35 cellular contexts compared by ENCODE assay signal in the genomic region with DNA sequence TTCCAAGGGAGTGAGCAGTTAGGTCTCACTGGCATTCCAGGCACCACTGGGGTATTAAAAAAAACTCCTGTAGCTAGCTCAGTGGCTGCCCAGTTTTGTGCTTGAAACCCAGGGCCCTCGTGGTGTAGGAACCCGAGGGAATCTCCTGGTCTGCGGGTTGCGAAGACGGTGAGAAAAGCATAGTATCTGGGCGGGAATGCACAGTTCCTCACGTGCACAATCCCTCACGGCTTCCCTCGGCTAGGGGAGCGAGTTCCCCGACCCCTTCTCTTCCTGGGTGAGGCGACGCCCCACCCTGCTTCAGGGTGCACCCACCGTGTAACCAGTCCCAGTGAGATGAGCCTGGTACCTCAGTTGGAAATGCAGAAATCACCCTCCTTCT. TPM values are rescaled to one million over a fixed set of nuclear protein-coding genes. Genes with fewer than 3 reads are reported as not detected.
"Had no signal": no experiment of that assay in that cellular context is flagged by ENCODE, and none has a peak within 500 bp of the region (broad histone marks: within the 10 kb centered on the region; RNA-seq: fewer than 3 reads in every experiment).

No MANE protein-coding gene starts in this region.

- H3K9me3 ChIP-seq: ascending aorta, colonic mucosa, esophagus squamous epithelium had no signal

- FAIRE-seq: endometrium, endothelial cell of umbilical vein had no signal

- H3K36me3 Mint-ChIP-seq: activated CD4-positive, alpha-beta memory T cell treated with anti-CD3 and anti-CD28 coated beads for 36 hours; activated CD8-positive, alpha-beta memory T cell treated with anti-CD3 and anti-CD28 coated beads, Interleukin-2, amount 10 ng/mL, durations not matched to agents 7 days and 5 days; activated naive CD4-positive, alpha-beta T cell treated with anti-CD3 and anti-CD28 coated beads, Interleukin-2, amount 10 ng/mL, durations not matched to agents 7 days and 5 days; activated naive CD8-positive, alpha-beta T cell treated with anti-CD3 and anti-CD28 coated beads, Interleukin-2, amount 10 ng/mL, durations not matched to agents 7 days and 5 days; brain had no signal

- H3K4me1 ChIP-seq: ascending aorta, breast epithelium, colonic mucosa, esophagus squamous epithelium had no signal

- H3K4me3 Mint-ChIP-seq: activated CD4-positive, alpha-beta memory T cell treated with anti-CD3 and anti-CD28 coated beads for 36 hours; activated CD4-positive, alpha-beta T cell treated with anti-CD3 and anti-CD28 coated beads for 36 hours; activated CD4-positive, alpha-beta T cell treated with anti-CD3 and anti-CD28 coated beads, Interleukin-2, amount 10 ng/mL, durations not matched to agents 24 days and 14 days; activated CD8-positive, alpha-beta memory T cell treated with anti-CD3 and anti-CD28 coated beads, Interleukin-2, amount 10 ng/mL, durations not matched to agents 7 days and 5 days; activated CD8-positive, alpha-beta T cell treated with anti-CD3 and anti-CD28 coated beads, Interleukin-2, amount 10 ng/mL, durations not matched to agents 7 days and 5 days; activated naive CD4-positive, alpha-beta T cell treated with anti-CD3 and anti-CD28 coated beads, Interleukin-2, amount 10 ng/mL, durations not matched to agents 7 days and 5 days; activated naive CD8-positive, alpha-beta T cell treated with anti-CD3 and anti-CD28 coated beads, Interleukin-2, amount 10 ng/mL, durations not matched to agents 7 days and 5 days; activated T-helper 1 cell treated with anti-CD3 and anti-CD28 coated beads, Interleukin-12 subunit alpha, Interleukin-12 subunit beta, Interleukin-2, Interleukin-4 antibody, amounts not matched to agents 30 ng/mL and 10 ng/mL and 1 ng/mL, durations not matched to agents 14 hours and 24 hours and 36 hours; brain; T-helper 17 cell; T-helper 2 cell treated with Interferon-gamma antibody and Interleukin-4, amounts not matched to agents 5 μg/mL and 100 μg/mL, for 36 hours had no signal

- DNase-seq: activated CD4-positive, alpha-beta memory T cell treated with anti-CD3 and anti-CD28 coated beads for 36 hours; activated CD4-positive, alpha-beta T cell treated with anti-CD3 and anti-CD28 coated beads for 36 hours; activated CD4-positive, alpha-beta T cell treated with anti-CD3 and anti-CD28 coated beads, Interleukin-2, amount 10 ng/mL, durations not matched to agents 24 days and 14 days; activated CD4-positive, CD25-positive, alpha-beta regulatory T cell; activated CD4-positive, CD25-positive, alpha-beta regulatory T cell treated with anti-CD3 and anti-CD28 coated beads, Interleukin-2, amount 50 U/mL, for 72 hours; activated CD8-positive, alpha-beta memory T cell treated with anti-CD3 and anti-CD28 coated beads, Interleukin-2, amount 10 ng/mL, durations not matched to agents 7 days and 5 days; activated CD8-positive, alpha-beta memory T cell treated with anti-CD3 and anti-CD28 coated beads, Interleukin-2, amount 50 U/mL, for 4 hours; activated CD8-positive, alpha-beta T cell treated with anti-CD3 and anti-CD28 coated beads, Interleukin-2, amount 10 ng/mL, durations not matched to agents 7 days and 5 days; activated effector memory CD4-positive, alpha-beta T cell treated with anti-CD3 and anti-CD28 coated beads, Interleukin-2, amount 50 U/mL, for 16 hours; activated naive CD4-positive, alpha-beta T cell treated with anti-CD3 and anti-CD28 coated beads, Interleukin-2, amount 10 ng/mL, durations not matched to agents 7 days and 5 days; activated naive CD8-positive, alpha-beta T cell treated with anti-CD3 and anti-CD28 coated beads, Interleukin-2, amount 10 ng/mL, durations not matched to agents 7 days and 5 days; activated T-cell treated with anti-CD3 and anti-CD28 coated beads, Interleukin-2, amount 50 U/mL, for 1 hour; activated T-cell treated with anti-CD3 and anti-CD28 coated beads, Interleukin-2, amount 50 U/mL, for 48 hours; central memory CD4-positive, alpha-beta T cell; cerebellar nuclear complex; colonic mucosa; effector CD8-positive, alpha-beta T cell; esophagus squamous epithelium; foreskin melanocyte; T-helper 1 cell; T-helper 17 cell; T1000; WERI-Rb-1 had no signal

- H3K27ac ChIP-seq: ascending aorta, breast epithelium, cardiac muscle cell, colonic mucosa, epithelial cell of prostate, esophagus squamous epithelium, WERI-Rb-1 had no signal

- H3K36me3 ChIP-seq: ascending aorta, breast epithelium, cardiac muscle cell, colonic mucosa, esophagus squamous epithelium, WERI-Rb-1 had no signal

- H3K27ac Mint-ChIP-seq: activated CD4-positive, alpha-beta memory T cell treated with anti-CD3 and anti-CD28 coated beads for 36 hours; activated CD4-positive, alpha-beta T cell treated with anti-CD3 and anti-CD28 coated beads for 36 hours; activated CD4-positive, alpha-beta T cell treated with anti-CD3 and anti-CD28 coated beads, Interleukin-2, amount 10 ng/mL, durations not matched to agents 24 days and 14 days; activated CD8-positive, alpha-beta memory T cell treated with anti-CD3 and anti-CD28 coated beads, Interleukin-2, amount 10 ng/mL, durations not matched to agents 7 days and 5 days; activated CD8-positive, alpha-beta T cell treated with anti-CD3 and anti-CD28 coated beads, Interleukin-2, amount 10 ng/mL, durations not matched to agents 7 days and 5 days; activated naive CD4-positive, alpha-beta T cell treated with anti-CD3 and anti-CD28 coated beads, Interleukin-2, amount 10 ng/mL, durations not matched to agents 7 days and 5 days; activated naive CD4-positive, alpha-beta T cell treated with anti-CD3 and anti-CD28 coated beads, Interleukin-2, amount 50 U/mL, for 72 hours; activated naive CD8-positive, alpha-beta T cell treated with anti-CD3 and anti-CD28 coated beads, Interleukin-2, amount 10 ng/mL, durations not matched to agents 7 days and 5 days; activated T-helper 1 cell treated with anti-CD3 and anti-CD28 coated beads, Interleukin-12 subunit alpha, Interleukin-12 subunit beta, Interleukin-2, Interleukin-4 antibody, amounts not matched to agents 30 ng/mL and 10 ng/mL and 1 ng/mL, durations not matched to agents 14 hours and 24 hours and 36 hours; activated T-helper 2 cell treated with anti-CD3 and anti-CD28 coated beads, Interferon-gamma antibody, Interleukin-2, Interleukin-4, amounts not matched to agents 10 μg/mL and 5 μg/mL and 100 μg/mL, durations not matched to agents 14 hours and 24 hours and 36 hours; brain; T-helper 17 cell; T-helper 2 cell treated with Interferon-gamma antibody and Interleukin-4, amounts not matched to agents 5 μg/mL and 100 μg/mL, for 36 hours had no signal

- H3K9me3 Mint-ChIP-seq: activated CD4-positive, alpha-beta memory T cell treated with anti-CD3 and anti-CD28 coated beads for 36 hours; activated CD4-positive, alpha-beta T cell treated with anti-CD3 and anti-CD28 coated beads, Interleukin-2, amount 10 ng/mL, durations not matched to agents 24 days and 14 days; activated naive CD4-positive, alpha-beta T cell treated with anti-CD3 and anti-CD28 coated beads, Interleukin-2, amount 10 ng/mL, durations not matched to agents 7 days and 5 days; activated T-helper 1 cell treated with anti-CD3 and anti-CD28 coated beads, Interleukin-12 subunit alpha, Interleukin-12 subunit beta, Interleukin-2, Interleukin-4 antibody, amounts not matched to agents 30 ng/mL and 10 ng/mL and 1 ng/mL, durations not matched to agents 14 hours and 24 hours and 36 hours; activated T-helper 2 cell treated with anti-CD3 and anti-CD28 coated beads, Interferon-gamma antibody, Interleukin-2, Interleukin-4, amounts not matched to agents 10 μg/mL and 5 μg/mL and 100 μg/mL, durations not matched to agents 14 hours and 24 hours and 36 hours; T-helper 2 cell treated with Interferon-gamma antibody and Interleukin-4, amounts not matched to agents 5 μg/mL and 100 μg/mL, for 36 hours had no signal

- H3K27me3 ChIP-seq: ascending aorta, cardiac muscle cell, colonic mucosa had no signal

- H3K4me1 Mint-ChIP-seq: activated CD4-positive, alpha-beta T cell treated with anti-CD3 and anti-CD28 coated beads for 36 hours; activated CD4-positive, alpha-beta T cell treated with anti-CD3 and anti-CD28 coated beads, Interleukin-2, amount 10 ng/mL, durations not matched to agents 24 days and 14 days; activated CD8-positive, alpha-beta memory T cell treated with anti-CD3 and anti-CD28 coated beads, Interleukin-2, amount 10 ng/mL, durations not matched to agents 7 days and 5 days; activated naive CD4-positive, alpha-beta T cell treated with anti-CD3 and anti-CD28 coated beads, Interleukin-2, amount 10 ng/mL, durations not matched to agents 7 days and 5 days; activated naive CD8-positive, alpha-beta T cell treated with anti-CD3 and anti-CD28 coated beads, Interleukin-2, amount 10 ng/mL, durations not matched to agents 7 days and 5 days; T-helper 17 cell had no signal

- H3K4me3 ChIP-seq: ascending aorta, breast epithelium, cardiac muscle cell, colonic mucosa, esophagus squamous epithelium had no signal

RNA-seq across cellular contexts. Expression of a gene that starts 50.5 kb away (rescaled TPM):
- total RNA-seq: activated CD8-positive, alpha-beta memory T cell treated with anti-CD3 and anti-CD28 coated beads, Interleukin-2, amount 10 ng/mL, durations not matched to agents 7 days and 5 days; activated CD8-positive, alpha-beta T cell treated with anti-CD3 and anti-CD28 coated beads, Interleukin-2, amount 10 ng/mL, durations not matched to agents 7 days and 5 days; activated naive CD8-positive, alpha-beta T cell treated with anti-CD3 and anti-CD28 coated beads, Interleukin-2, amount 10 ng/mL, durations not matched to agents 7 days and 5 days; activated T-helper 1 cell treated with anti-CD3 and anti-CD28 coated beads, Interleukin-12 subunit alpha, Interleukin-12 subunit beta, Interleukin-2, Interleukin-4 antibody, amounts not matched to agents 30 ng/mL and 10 ng/mL and 1 ng/mL, durations not matched to agents 14 hours and 24 hours and 36 hours; activated T-helper 2 cell treated with anti-CD3 and anti-CD28 coated beads, Interferon-gamma antibody, Interleukin-2, Interleukin-4, amounts not matched to agents 10 μg/mL and 5 μg/mL and 100 μg/mL, durations not matched to agents 14 hours and 24 hours and 36 hours; ascending aorta; endothelial cell of umbilical vein; fibroblast of villous mesenchyme; T-helper 17 cell had no signal
